In the genomic region with DNA sequence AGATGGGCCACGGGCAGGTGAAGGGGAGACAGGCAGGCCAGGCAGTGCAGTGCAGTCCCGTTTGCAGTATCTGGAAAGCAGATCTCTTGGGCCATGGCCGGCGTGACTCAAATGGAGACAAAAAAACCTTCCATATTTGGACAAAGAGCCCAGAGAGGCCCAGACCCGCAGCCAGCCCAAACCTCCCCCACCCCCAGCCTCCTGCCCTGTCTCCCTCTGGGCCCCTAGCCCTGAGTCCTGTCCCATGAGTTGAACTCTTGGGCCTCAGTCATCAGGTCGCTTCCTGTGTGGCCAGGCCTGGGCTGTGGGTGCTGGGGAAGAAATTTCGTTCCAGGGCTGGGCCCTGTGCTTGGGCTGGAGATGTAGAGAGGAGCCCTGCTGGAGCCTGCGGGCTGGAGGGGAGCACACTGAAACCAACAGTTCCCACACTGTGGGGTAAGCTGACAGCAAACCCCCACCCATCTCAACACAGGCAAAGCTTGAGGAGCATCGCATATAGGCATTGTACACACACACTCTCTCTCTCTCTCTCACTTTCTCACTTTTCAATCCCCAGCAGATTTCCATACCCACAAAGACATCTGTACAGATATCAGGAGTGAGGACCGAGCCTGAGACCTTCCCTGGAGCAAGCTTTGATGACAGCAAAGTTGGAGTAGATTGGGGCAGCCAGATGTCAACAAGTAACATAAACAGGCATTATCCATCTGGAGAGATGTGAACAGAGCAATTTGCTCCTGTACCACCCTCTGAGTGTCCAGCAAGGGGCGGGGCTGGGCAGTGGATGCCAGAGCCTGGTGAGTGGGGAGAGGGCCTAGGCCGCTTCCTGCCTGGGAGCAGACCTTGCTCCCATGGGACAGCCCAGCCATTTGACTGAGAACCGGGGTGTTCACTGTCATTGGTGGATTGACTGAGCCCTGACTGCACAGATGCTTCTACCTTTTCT, we compare ENCODE assay signal across 1 cellular context.
TF ChIP-seq lines count a peak whose summit lies in the region.

No MANE protein-coding gene starts in this region.

TF ChIP-seq in HepG2, 621 proteins besides CTCF, POLR2A, EP300 and RAD21 (continues in another document):
- TF ChIP-seq PAWR (CRISPR knock-in tag; IDR thresholded peaks at IDR 0.05; ENCODE audit: borderline replicate concordance) (no peak), PCBP2 (optimal IDR thresholded peaks at IDR 0.05; ENCODE audit: low read depth, low read length, poor library complexity, severe bottlenecking) (no peak), CBFB (CRISPR knock-in tag; IDR thresholded peaks at IDR 0.05) (no peak), HNRNPK (IDR thresholded peaks at IDR 0.05; ENCODE audit: low read depth, low read length, poor library complexity, severe bottlenecking) (no peak), ZNF333 (CRISPR knock-in tag; IDR thresholded peaks at IDR 0.05; ENCODE audit: borderline replicate concordance) (no peak), ZNF615 (CRISPR knock-in tag; IDR thresholded peaks at IDR 0.05; ENCODE audit: borderline replicate concordance) (no peak), ZNF776 (CRISPR knock-in tag; IDR thresholded peaks at IDR 0.05) (no peak), ZFX (CRISPR knock-in tag; IDR thresholded peaks at IDR 0.05; ENCODE audit: low read depth) (peak; percentile 39), FOXA1 (IDR thresholded peaks at IDR 0.05) (no peak), FOXA1 (CRISPR knock-in tag; IDR thresholded peaks at IDR 0.05) (no peak), FOXK1 (CRISPR knock-in tag; IDR thresholded peaks at IDR 0.05; ENCODE audit: borderline replicate concordance, low read depth) (no peak), SRF (IDR thresholded peaks at IDR 0.05; ENCODE audit: low read depth, low read length) (peak; percentile 58; the same call in 1 of the 2 replicates), ZNF616 (CRISPR knock-in tag; IDR thresholded peaks at IDR 0.05; ENCODE audit: low read depth) (no peak), ZNF672 (CRISPR knock-in tag; IDR thresholded peaks at IDR 0.05) (no peak), DNMT3B (CRISPR knock-in tag; conservative IDR thresholded peaks at IDR 0.05) (no peak), FOSL2 (CRISPR knock-in tag; IDR thresholded peaks at IDR 0.05) (no peak), FOXA3 (CRISPR knock-in tag; IDR thresholded peaks at IDR 0.05) (no peak), SP5 (CRISPR knock-in tag; IDR thresholded peaks at IDR 0.05; ENCODE audit: borderline replicate concordance, low read depth) (no peak), ZNF670 (CRISPR knock-in tag; IDR thresholded peaks at IDR 0.05; ENCODE audit: borderline replicate concordance) (no peak), TAF1 (CRISPR knock-in tag; IDR thresholded peaks at IDR 0.05) (peak; percentile 11; the same call in 1 of the 2 replicates), ZNF768 (CRISPR knock-in tag; IDR thresholded peaks at IDR 0.05) (peak; percentile 80), NR2F2 (IDR thresholded peaks at IDR 0.05; ENCODE audit: borderline replicate concordance, low read depth) (no peak), ZNF766 (CRISPR knock-in tag; IDR thresholded peaks at IDR 0.05; ENCODE audit: borderline replicate concordance) (no peak), PHF21A (CRISPR knock-in tag; IDR thresholded peaks at IDR 0.05) (peak; percentile 67; the same call in 1 of the 2 replicates), ZSCAN29 (CRISPR knock-in tag; conservative IDR thresholded peaks at IDR 0.05) (no peak), RBM22 (optimal IDR thresholded peaks at IDR 0.05; ENCODE audit: low read length) (no peak), ZNF12 (CRISPR knock-in tag; IDR thresholded peaks at IDR 0.05) (no peak)
- TF ChIP-seq, protein P1, sequence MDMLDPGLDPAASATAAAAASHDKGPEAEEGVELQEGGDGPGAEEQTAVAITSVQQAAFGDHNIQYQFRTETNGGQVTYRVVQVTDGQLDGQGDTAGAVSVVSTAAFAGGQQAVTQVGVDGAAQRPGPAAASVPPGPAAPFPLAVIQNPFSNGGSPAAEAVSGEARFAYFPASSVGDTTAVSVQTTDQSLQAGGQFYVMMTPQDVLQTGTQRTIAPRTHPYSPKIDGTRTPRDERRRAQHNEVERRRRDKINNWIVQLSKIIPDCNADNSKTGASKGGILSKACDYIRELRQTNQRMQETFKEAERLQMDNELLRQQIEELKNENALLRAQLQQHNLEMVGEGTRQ (IDR thresholded peaks at IDR 0.05; ENCODE audit: low read depth, low read length), result no peak
- TF ChIP-seq, protein P1 (CRISPR knock-in tag; IDR thresholded peaks at IDR 0.05; ENCODE audit: borderline replicate concordance), result no peak
- TF ChIP-seq, protein P2, sequence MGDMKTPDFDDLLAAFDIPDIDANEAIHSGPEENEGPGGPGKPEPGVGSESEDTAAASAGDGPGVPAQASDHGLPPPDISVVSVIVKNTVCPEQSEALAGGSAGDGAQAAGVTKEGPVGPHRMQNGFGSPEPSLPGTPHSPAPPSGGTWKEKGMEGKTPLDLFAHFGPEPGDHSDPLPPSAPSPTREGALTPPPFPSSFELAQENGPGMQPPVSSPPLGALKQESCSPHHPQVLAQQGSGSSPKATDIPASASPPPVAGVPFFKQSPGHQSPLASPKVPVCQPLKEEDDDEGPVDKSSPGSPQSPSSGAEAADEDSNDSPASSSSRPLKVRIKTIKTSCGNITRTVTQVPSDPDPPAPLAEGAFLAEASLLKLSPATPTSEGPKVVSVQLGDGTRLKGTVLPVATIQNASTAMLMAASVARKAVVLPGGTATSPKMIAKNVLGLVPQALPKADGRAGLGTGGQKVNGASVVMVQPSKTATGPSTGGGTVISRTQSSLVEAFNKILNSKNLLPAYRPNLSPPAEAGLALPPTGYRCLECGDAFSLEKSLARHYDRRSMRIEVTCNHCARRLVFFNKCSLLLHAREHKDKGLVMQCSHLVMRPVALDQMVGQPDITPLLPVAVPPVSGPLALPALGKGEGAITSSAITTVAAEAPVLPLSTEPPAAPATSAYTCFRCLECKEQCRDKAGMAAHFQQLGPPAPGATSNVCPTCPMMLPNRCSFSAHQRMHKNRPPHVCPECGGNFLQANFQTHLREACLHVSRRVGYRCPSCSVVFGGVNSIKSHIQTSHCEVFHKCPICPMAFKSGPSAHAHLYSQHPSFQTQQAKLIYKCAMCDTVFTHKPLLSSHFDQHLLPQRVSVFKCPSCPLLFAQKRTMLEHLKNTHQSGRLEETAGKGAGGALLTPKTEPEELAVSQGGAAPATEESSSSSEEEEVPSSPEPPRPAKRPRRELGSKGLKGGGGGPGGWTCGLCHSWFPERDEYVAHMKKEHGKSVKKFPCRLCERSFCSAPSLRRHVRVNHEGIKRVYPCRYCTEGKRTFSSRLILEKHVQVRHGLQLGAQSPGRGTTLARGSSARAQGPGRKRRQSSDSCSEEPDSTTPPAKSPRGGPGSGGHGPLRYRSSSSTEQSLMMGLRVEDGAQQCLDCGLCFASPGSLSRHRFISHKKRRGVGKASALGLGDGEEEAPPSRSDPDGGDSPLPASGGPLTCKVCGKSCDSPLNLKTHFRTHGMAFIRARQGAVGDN (CRISPR knock-in tag; IDR thresholded peaks at IDR 0.05), result peak; percentile 68
- TF ChIP-seq, protein P3, sequence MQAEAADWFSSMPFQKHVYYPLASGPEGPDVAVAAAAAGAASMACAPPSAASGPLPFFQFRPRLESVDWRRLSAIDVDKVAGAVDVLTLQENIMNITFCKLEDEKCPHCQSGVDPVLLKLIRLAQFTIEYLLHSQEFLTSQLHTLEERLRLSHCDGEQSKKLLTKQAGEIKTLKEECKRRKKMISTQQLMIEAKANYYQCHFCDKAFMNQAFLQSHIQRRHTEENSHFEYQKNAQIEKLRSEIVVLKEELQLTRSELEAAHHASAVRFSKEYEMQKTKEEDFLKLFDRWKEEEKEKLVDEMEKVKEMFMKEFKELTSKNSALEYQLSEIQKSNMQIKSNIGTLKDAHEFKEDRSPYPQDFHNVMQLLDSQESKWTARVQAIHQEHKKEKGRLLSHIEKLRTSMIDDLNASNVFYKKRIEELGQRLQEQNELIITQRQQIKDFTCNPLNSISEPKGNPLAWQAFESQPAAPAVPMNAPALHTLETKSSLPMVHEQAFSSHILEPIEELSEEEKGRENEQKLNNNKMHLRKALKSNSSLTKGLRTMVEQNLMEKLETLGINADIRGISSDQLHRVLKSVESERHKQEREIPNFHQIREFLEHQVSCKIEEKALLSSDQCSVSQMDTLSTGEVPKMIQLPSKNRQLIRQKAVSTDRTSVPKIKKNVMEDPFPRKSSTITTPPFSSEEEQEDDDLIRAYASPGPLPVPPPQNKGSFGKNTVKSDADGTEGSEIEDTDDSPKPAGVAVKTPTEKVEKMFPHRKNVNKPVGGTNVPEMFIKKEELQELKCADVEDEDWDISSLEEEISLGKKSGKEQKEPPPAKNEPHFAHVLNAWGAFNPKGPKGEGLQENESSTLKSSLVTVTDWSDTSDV (CRISPR knock-in tag; IDR thresholded peaks at IDR 0.05), result no peak
- TF ChIP-seq, protein P4, sequence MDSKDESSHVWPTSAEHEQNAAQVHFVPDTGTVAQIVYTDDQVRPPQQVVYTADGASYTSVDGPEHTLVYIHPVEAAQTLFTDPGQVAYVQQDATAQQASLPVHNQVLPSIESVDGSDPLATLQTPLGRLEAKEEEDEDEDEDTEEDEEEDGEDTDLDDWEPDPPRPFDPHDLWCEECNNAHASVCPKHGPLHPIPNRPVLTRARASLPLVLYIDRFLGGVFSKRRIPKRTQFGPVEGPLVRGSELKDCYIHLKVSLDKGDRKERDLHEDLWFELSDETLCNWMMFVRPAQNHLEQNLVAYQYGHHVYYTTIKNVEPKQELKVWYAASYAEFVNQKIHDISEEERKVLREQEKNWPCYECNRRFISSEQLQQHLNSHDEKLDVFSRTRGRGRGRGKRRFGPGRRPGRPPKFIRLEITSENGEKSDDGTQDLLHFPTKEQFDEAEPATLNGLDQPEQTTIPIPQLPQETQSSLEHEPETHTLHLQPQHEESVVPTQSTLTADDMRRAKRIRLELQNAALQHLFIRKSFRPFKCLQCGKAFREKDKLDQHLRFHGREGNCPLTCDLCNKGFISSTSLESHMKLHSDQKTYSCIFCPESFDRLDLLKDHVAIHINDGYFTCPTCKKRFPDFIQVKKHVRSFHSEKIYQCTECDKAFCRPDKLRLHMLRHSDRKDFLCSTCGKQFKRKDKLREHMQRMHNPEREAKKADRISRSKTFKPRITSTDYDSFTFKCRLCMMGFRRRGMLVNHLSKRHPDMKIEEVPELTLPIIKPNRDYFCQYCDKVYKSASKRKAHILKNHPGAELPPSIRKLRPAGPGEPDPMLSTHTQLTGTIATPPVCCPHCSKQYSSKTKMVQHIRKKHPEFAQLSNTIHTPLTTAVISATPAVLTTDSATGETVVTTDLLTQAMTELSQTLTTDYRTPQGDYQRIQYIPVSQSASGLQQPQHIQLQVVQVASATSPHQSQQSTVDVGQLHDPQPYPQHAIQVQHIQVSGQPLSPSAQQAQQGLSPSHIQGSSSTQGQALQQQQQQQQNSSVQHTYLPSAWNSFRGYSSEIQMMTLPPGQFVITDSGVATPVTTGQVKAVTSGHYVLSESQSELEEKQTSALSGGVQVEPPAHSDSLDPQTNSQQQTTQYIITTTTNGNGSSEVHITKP (CRISPR knock-in tag; IDR thresholded peaks at IDR 0.05; ENCODE audit: low read depth), result no peak
- TF ChIP-seq, protein P5, sequence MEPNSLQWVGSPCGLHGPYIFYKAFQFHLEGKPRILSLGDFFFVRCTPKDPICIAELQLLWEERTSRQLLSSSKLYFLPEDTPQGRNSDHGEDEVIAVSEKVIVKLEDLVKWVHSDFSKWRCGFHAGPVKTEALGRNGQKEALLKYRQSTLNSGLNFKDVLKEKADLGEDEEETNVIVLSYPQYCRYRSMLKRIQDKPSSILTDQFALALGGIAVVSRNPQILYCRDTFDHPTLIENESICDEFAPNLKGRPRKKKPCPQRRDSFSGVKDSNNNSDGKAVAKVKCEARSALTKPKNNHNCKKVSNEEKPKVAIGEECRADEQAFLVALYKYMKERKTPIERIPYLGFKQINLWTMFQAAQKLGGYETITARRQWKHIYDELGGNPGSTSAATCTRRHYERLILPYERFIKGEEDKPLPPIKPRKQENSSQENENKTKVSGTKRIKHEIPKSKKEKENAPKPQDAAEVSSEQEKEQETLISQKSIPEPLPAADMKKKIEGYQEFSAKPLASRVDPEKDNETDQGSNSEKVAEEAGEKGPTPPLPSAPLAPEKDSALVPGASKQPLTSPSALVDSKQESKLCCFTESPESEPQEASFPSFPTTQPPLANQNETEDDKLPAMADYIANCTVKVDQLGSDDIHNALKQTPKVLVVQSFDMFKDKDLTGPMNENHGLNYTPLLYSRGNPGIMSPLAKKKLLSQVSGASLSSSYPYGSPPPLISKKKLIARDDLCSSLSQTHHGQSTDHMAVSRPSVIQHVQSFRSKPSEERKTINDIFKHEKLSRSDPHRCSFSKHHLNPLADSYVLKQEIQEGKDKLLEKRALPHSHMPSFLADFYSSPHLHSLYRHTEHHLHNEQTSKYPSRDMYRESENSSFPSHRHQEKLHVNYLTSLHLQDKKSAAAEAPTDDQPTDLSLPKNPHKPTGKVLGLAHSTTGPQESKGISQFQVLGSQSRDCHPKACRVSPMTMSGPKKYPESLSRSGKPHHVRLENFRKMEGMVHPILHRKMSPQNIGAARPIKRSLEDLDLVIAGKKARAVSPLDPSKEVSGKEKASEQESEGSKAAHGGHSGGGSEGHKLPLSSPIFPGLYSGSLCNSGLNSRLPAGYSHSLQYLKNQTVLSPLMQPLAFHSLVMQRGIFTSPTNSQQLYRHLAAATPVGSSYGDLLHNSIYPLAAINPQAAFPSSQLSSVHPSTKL (CRISPR knock-in tag; IDR thresholded peaks at IDR 0.05), result no peak
- TF ChIP-seq, protein P6, sequence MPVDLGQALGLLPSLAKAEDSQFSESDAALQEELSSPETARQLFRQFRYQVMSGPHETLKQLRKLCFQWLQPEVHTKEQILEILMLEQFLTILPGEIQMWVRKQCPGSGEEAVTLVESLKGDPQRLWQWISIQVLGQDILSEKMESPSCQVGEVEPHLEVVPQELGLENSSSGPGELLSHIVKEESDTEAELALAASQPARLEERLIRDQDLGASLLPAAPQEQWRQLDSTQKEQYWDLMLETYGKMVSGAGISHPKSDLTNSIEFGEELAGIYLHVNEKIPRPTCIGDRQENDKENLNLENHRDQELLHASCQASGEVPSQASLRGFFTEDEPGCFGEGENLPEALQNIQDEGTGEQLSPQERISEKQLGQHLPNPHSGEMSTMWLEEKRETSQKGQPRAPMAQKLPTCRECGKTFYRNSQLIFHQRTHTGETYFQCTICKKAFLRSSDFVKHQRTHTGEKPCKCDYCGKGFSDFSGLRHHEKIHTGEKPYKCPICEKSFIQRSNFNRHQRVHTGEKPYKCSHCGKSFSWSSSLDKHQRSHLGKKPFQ (CRISPR knock-in tag; IDR thresholded peaks at IDR 0.05; ENCODE audit: insufficient replicate concordance), result no peak
